Comparison of ENCODE assay signal across 8 cellular contexts in the genomic region with DNA sequence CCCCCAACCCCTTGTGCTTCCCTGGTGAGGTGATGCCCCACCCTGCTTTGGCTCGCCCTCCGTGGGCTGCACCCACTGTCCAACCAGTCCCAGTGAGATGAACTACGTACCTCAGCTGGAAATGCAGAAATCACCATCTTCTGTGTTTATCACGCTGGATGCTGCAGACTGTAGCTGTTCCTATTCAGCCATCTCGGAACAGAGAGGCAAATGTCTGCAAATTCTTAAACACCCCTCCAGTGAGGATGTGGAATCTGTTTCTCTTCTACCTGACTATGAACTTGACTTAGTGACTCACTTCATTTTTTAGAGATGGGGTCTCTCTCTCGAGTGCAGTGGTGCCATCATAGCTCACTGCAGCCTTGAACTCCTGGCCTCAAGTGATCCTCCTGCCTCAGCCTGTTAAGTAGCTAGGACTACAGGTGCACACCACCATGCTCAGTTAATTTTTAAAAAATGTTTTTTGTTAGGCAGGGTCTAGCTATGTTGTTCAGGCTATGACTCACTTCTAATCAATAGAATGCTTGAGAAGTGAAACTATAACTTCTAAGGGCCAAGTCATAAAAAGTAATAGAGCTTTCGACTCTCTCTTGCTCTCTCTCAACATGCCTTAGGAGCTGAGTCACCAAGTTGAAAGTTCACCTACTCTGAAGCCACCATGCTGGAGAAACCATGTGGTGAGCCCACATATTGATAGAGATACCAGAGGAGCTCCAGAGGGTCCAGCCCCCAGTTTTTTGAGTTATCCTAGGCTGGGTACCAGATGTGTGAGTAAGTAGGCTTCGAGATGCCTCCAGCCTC. TPM values are rescaled to one million over a fixed set of nuclear protein-coding genes. Genes with fewer than 3 reads are reported as not detected.
A peak's percentile ranks its signal among the peaks of the same experiment; 100 is the strongest.
DNase-seq lines count a peak whose midpoint lies in the region; ATAC-seq and TF ChIP-seq lines count a peak whose summit lies in the region.

No MANE protein-coding gene starts in this region.

- H3K4me3 ChIP-seq in lung, result no peak overlapping the region
- no peak overlapping the region for H3K4me3 ChIP-seq in aorta (ENCODE audit: low read length in 2 of 2)
- H3K4me3 ChIP-seq in OCI-LY7 (ENCODE audit: low read depth, low read length, poor library complexity, severe bottlenecking), result no peak overlapping the region

- no peaks in the 10 kb centered on the region for H3K4me1 ChIP-seq in lung (ENCODE audit: control insufficient read depth in 2 of 2, insufficient read depth in 2 of 2, low read length in 2 of 2)
- H3K4me1 ChIP-seq in aorta (ENCODE audit: control insufficient read depth in 1 of 2, insufficient read depth in 2 of 2, low read length in 2 of 2), result no peaks in the 10 kb centered on the region
- H3K4me1 ChIP-seq in OCI-LY7 (ENCODE audit: insufficient read depth, low read length, poor library complexity, severe bottlenecking), result peaks cover 2% of the 10 kb centered on the region

- peak; percentile 79 for ATAC-seq in GM18499 (IDR thresholded peaks at IDR 0.05; ENCODE audit: insufficient read depth, unreplicated experiment)
- peak; percentile 83 for ATAC-seq in HG02870 (IDR thresholded peaks at IDR 0.05; ENCODE audit: unreplicated experiment)
- peak; percentile 41 for ATAC-seq in lung (ENCODE audit: insufficient read depth, low FRiP score)
- no peak for ATAC-seq in aorta (ENCODE audit: low FRiP score)

- TF ChIP-seq CTCF in lung (IDR thresholded peaks at IDR 0.05; ENCODE audit: control extremely low read depth, extremely low read depth) (no peak), OCI-LY7 (conservative IDR thresholded peaks at IDR 0.05; ENCODE audit: low read length) (no peak)

- BruUV-seq in OCI-LY7 (replicated peaks; lab: Mats Ljungman, UMichigan), result no TSS peak

- H3K27me3 ChIP-seq in lung (ENCODE audit: control insufficient read depth, insufficient read depth) (no peaks in the 10 kb centered on the region), aorta (ENCODE audit: control insufficient read depth in 1 of 2, insufficient read depth in 2 of 2, low read length in 1 of 2) (no peaks in the 10 kb centered on the region)

- WGBS in lung, 2 donors, result 88 to 95% methylated on average over 8 of the region's 8 CpGs
- 79 to 84% methylated on average over 8 of the region's 8 CpGs for WGBS in aorta, 2 donors

- no peaks in the 10 kb centered on the region for H3K79me2 ChIP-seq in OCI-LY7 (ENCODE audit: insufficient read depth, low read depth, low read length)

- H3K9me2 ChIP-seq in OCI-LY7 (ENCODE audit: insufficient read depth, low read length), result no peaks in the 10 kb centered on the region

- no peaks in the 10 kb centered on the region for H4K20me1 ChIP-seq in OCI-LY7 (ENCODE audit: insufficient read depth, low read length)

- DNase-seq in T1000 (lab: John Stamatoyannopoulos, UW) (peak; percentile 13), lung (ENCODE audit: low spot score) (no peak), retina (no peak), aorta (no peak), OCI-LY7 (ENCODE audit: low spot score) (no peak), DMS153 (lab: John Stamatoyannopoulos, UW) (no peak)

- no peak overlapping the region for H3K4me2 ChIP-seq in OCI-LY7 (ENCODE audit: low read length)

- H3K9me3 ChIP-seq in lung (ENCODE audit: control insufficient read depth in 2 of 2, insufficient read depth in 1 of 2, low read length in 1 of 2), result no peaks in the 10 kb centered on the region
- H3K9me3 ChIP-seq in aorta (ENCODE audit: control insufficient read depth, low read length), result no peaks in the 10 kb centered on the region
- H3K9me3 ChIP-seq in OCI-LY7 (ENCODE audit: low read length), result 0 out of 2 replicates have a peak, but pooled peaks cover 5% of the 10 kb centered on the region

- intact Hi-C loops in aorta (cut with DNase I) (no loop called here), OCI-LY7 (cut with micrococcal nuclease; ENCODE audit: unreplicated experiment) (no loop called here)

- POLR2A ChIA-PET in OCI-LY7 (lab: Charles Lee), result interaction anchor here (0.5 kb wide), 1 partner anchor 853 kb away, joined by 3 read pairs; no protein-coding TSS in a partner anchor

- CTCF ChIA-PET in OCI-LY7 (lab: Charles Lee; ENCODE audit: unreplicated experiment), result no interaction called here

- H3K36me3 ChIP-seq in lung (ENCODE audit: control insufficient read depth in 2 of 2, insufficient read depth in 2 of 2, low read length in 2 of 2), result no peaks in the 10 kb centered on the region
- no peaks in the 10 kb centered on the region for H3K36me3 ChIP-seq in aorta (ENCODE audit: control insufficient read depth in 1 of 2, insufficient read depth in 2 of 2, low read length in 1 of 2)
- H3K36me3 ChIP-seq in OCI-LY7 (ENCODE audit: insufficient read depth, low read length), result no peaks in the 10 kb centered on the region; the same call in 1 of the 2 replicates

- no peak overlapping the region for H2AFZ ChIP-seq in OCI-LY7 (ENCODE audit: low read length)

- H3K27ac ChIP-seq in lung (ENCODE audit: low read depth in 1 of 2, low read length in 1 of 2), result no peak overlapping the region
- H3K27ac ChIP-seq in aorta (ENCODE audit: low read depth in 1 of 2, low read length in 2 of 2), result no peak overlapping the region
- no peak overlapping the region for H3K27ac ChIP-seq in OCI-LY7 (ENCODE audit: low read depth, low read length, poor library complexity, severe bottlenecking)

RNA-seq across cellular contexts. Expression of a gene that starts 11.5 kb away (rescaled TPM):
- total RNA-seq in lung, result 100 to 1,000 TPM in 1 of 2 donors, 10 to 100 TPM in 1; 76.6 to 118 TPM
- polyA plus RNA-seq in lung, result 10 to 100 TPM; 25.6 to 31.6 TPM
- total RNA-seq in aorta, result 10 to 100 TPM; 54.4 to 79.6 TPM
- 10 to 100 TPM in 1 of 2 donors, 1 to 10 TPM in 1; 8.1 to 16.1 TPM for polyA plus RNA-seq in aorta
- 12.4 and 17.0 TPM in 2 replicates for total RNA-seq in OCI-LY7 (2014; rRNA removed; shearing (Covaris generic))
- 3.5 and 5.6 TPM in 2 replicates for total RNA-seq in OCI-LY7 (2022)
